Comparison of ENCODE assay signal across 1 cellular context in genomic region chr10:131024259-131025131, GRCh38.
TF ChIP-seq lines count a peak whose summit lies in the region.

No MANE protein-coding gene starts in this region.

TF ChIP-seq in H1, 55 proteins besides CTCF, POLR2A, EP300 and RAD21 (continued from another document):
- TF ChIP-seq CHD7 (IDR thresholded peaks at IDR 0.05; ENCODE audit: insufficient replicate concordance, low read length) (no peak), SUZ12 (IDR thresholded peaks at IDR 0.05; ENCODE audit: low read length) (no peak), BRCA1 (IDR thresholded peaks at IDR 0.05; ENCODE audit: low read depth, low read length) (no peak), CHD1 (IDR thresholded peaks at IDR 0.05; ENCODE audit: low read depth, low read length) (no peak), CREB1 (IDR thresholded peaks at IDR 0.05) (no peak), BCL11A (IDR thresholded peaks at IDR 0.05; ENCODE audit: low read depth in 2 of 2, low read length in 2 of 2) (no peak), GABPA (IDR thresholded peaks at IDR 0.05; ENCODE audit: borderline replicate concordance, insufficient read depth, low read length) (no peak), JUN (IDR thresholded peaks at IDR 0.05; ENCODE audit: low read depth, low read length) (no peak)
- TF ChIP-seq, protein P1, sequence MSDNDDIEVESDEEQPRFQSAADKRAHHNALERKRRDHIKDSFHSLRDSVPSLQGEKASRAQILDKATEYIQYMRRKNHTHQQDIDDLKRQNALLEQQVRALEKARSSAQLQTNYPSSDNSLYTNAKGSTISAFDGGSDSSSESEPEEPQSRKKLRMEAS (IDR thresholded peaks at IDR 0.05), result no peak
